13 cellular contexts compared by ENCODE assay signal in the genomic region with DNA sequence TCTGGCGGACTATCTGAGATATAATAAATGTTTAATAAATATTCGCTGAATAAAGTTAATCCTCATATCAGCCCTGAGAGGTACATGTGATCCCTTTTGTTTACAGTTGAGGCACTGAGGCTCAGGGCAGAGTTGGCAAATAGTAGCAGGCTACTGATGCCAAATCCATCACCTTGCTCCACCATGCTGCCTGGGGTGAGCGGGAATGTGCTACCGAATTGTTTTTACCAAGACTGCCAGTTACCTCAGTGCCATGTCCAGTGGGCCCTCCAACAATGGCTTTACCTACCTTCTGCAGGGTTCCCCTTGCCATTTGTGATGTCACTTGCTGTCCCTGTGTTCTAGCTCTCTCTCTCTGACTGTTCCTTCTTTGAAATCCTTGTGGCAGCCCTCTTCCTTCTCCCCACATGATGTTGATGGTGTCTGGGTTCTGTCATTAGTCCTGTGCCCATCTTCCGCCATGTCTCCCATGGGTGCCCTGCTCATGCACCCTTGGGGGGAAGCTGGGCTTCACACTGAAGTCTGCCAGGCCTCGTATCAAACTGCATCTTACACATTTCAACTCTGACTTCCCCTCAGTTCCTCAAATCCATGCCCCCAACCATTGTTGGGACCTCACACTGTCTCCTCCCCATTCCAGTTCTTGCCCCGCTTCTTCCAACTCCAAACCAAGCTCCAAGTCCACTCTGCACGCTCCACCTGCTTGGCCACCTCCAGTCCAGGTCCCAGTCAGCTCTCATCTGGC. TPM values are rescaled to one million over a fixed set of nuclear protein-coding genes. Genes with fewer than 3 reads are reported as not detected.
DNase-seq lines count a peak whose midpoint lies in the region; ATAC-seq and TF ChIP-seq lines count a peak whose summit lies in the region.
"Had no signal": no experiment of that assay in that cellular context is flagged by ENCODE, and none has a peak within 500 bp of the region (broad histone marks: within the 10 kb centered on the region; RNA-seq: fewer than 3 reads in every experiment).

No MANE protein-coding gene starts in this region.

- H3K27me3 Mint-ChIP-seq in activated naive CD8-positive, alpha-beta T cell treated with anti-CD3 and anti-CD28 coated beads for 36 hours: peaks cover under 1% of the 10 kb centered on the region

- no peaks in the 10 kb centered on the region for H3K4me1 Mint-ChIP-seq in activated naive CD8-positive, alpha-beta T cell treated with anti-CD3 and anti-CD28 coated beads for 36 hours
- H3K4me1 Mint-ChIP-seq: CD4-positive, CD25-positive, alpha-beta regulatory T cell had no signal

- H3K36me3 Mint-ChIP-seq in activated naive CD8-positive, alpha-beta T cell treated with anti-CD3 and anti-CD28 coated beads for 36 hours: no peaks in the 10 kb centered on the region
- H3K36me3 Mint-ChIP-seq: CD4-positive, CD25-positive, alpha-beta regulatory T cell had no signal

- TF ChIP-seq CTCF in right atrium auricular region (IDR thresholded peaks at IDR 0.05): no peak
- TF ChIP-seq CTCF in coronary artery (IDR thresholded peaks at IDR 0.05): no peak

- H3K4me3 ChIP-seq in right atrium auricular region: no peak overlapping the region
- no peak overlapping the region for H3K4me3 ChIP-seq in coronary artery
- H3K4me3 ChIP-seq: GM23338, HAP-1 had no signal

- H3K27ac ChIP-seq in right atrium auricular region: no peak overlapping the region
- H3K27ac ChIP-seq in coronary artery: no peak overlapping the region

- no peak overlapping the region for H3K4me3 Mint-ChIP-seq in activated naive CD8-positive, alpha-beta T cell treated with anti-CD3 and anti-CD28 coated beads for 36 hours
- H3K4me3 Mint-ChIP-seq: CD4-positive, CD25-positive, alpha-beta regulatory T cell; GM23338 had no signal

- DNase-seq in right atrium auricular region (ENCODE audit: low spot score) (peak; percentile 47), Right ventricle myocardium superior (no peak), coronary artery (ENCODE audit: low spot score) (peak; percentile 41), mesenteric fat pad (ENCODE audit: low spot score) (peak; percentile 83), GM19238 (ENCODE audit: insufficient read length, low spot score) (no peak), NCI-H510A treated with DMSO at 0.1 percent for 48 hours (lab: John Stamatoyannopoulos, UW) (no peak)
- no peak for DNase-seq in activated naive CD8-positive, alpha-beta T cell treated with anti-CD3 and anti-CD28 coated beads for 36 hours
- DNase-seq: BE2C; Calu3; CD4-positive, CD25-positive, alpha-beta regulatory T cell; DMS 273 treated with DMSO at 0.1 percent for 48 hours had no signal

- peaks cover 0 to 23% of the 10 kb centered on the region in 2 donors for H3K4me1 ChIP-seq in right atrium auricular region
- H3K4me1 ChIP-seq: BE2C, HAP-1 had no signal

- H3K9me3 Mint-ChIP-seq in activated naive CD8-positive, alpha-beta T cell treated with anti-CD3 and anti-CD28 coated beads for 36 hours: no peaks in the 10 kb centered on the region

- H3K9me3 ChIP-seq in right atrium auricular region: no peaks in the 10 kb centered on the region
- H3K9me3 ChIP-seq: BE2C, HAP-1 had no signal

- intact Hi-C loops in Right ventricle myocardium superior (cut with DNase I): no loop called here

- no peaks in the 10 kb centered on the region for H3K36me3 ChIP-seq in right atrium auricular region
- H3K36me3 ChIP-seq: BE2C, HAP-1 had no signal

- no peak overlapping the region for H3K27ac Mint-ChIP-seq in activated naive CD8-positive, alpha-beta T cell treated with anti-CD3 and anti-CD28 coated beads for 36 hours
- H3K27ac Mint-ChIP-seq: CD4-positive, CD25-positive, alpha-beta regulatory T cell; GM23338 had no signal

- no peak for ATAC-seq in Right ventricle myocardium superior (ENCODE audit: poor library complexity)
- ATAC-seq: GM23338 had no signal

- H3K27me3 ChIP-seq in right atrium auricular region: no peaks in the 10 kb centered on the region
- H3K27me3 ChIP-seq: BE2C had no signal

RNA-seq across cellular contexts. Expression of a gene that starts 35.4 kb away (rescaled TPM):
- total RNA-seq in right atrium auricular region (10 to 100 TPM; 15.1 to 36.4 TPM), Right ventricle myocardium superior (8.3 TPM), mesenteric fat pad (40.1 TPM)
- total RNA-seq in activated naive CD8-positive, alpha-beta T cell treated with anti-CD3 and anti-CD28 coated beads for 36 hours: under 1 TPM in 1 of 2 experiments, not detected in 1; 0.08 TPM
- total RNA-seq: Calu3; CD4-positive, CD25-positive, alpha-beta regulatory T cell had no signal

Comparison
In these comparisons a context has a peak if more than half of its experiments do, and no peak if none do; other contexts are left out.
1. DNase-seq: peak in right atrium auricular region (single experiment), coronary artery (single experiment) and mesenteric fat pad (single experiment); none in Right ventricle myocardium superior (single experiment), activated naive CD8-positive, alpha-beta T cell treated with anti-CD3 and anti-CD28 coated beads for 36 hours (single experiment), GM19238 (single experiment) and NCI-H510A treated with DMSO at 0.1 percent for 48 hours (single experiment).